17 cellular contexts compared by ENCODE assay signal in genomic region chr1:27124405-27124804, GRCh38. TPM values are rescaled to one million over a fixed set of nuclear protein-coding genes. Genes with fewer than 3 reads are reported as not detected.
DNase-seq lines count a peak whose midpoint lies in the region; ATAC-seq and TF ChIP-seq lines count a peak whose summit lies in the region.
"Had no signal": no experiment of that assay in that cellular context is flagged by ENCODE, and none has a peak within 500 bp of the region (broad histone marks: within the 10 kb centered on the region; RNA-seq: fewer than 3 reads in every experiment).

No MANE protein-coding gene starts in this region.

- H3K23ac ChIP-seq in neuronal stem cell (ENCODE audit: low read depth, low read length, poor library complexity), result no peak overlapping the region

- H3K4me3 Mint-ChIP-seq in WTC11, result no peak overlapping the region
- H3K4me3 Mint-ChIP-seq: B cell; CD4-positive, alpha-beta memory T cell had no signal

- H3K27me3 Mint-ChIP-seq in WTC11 (ENCODE audit: low read depth), result no peaks in the 10 kb centered on the region
- H3K27me3 Mint-ChIP-seq: B cell; CD4-positive, alpha-beta memory T cell had no signal

- POLR2A ChIA-PET in WTC11 (lab: Charles Lee), result no interaction called here

- H3K18ac ChIP-seq in neuronal stem cell (ENCODE audit: low read length), result no peak overlapping the region

- CTCF ChIA-PET in WTC11 (lab: Charles Lee), result interaction anchor here (1.2 to 1.3 kb wide), 3 partner anchors 12 to 271 kb away, joined by 3 to 7 read pairs (median 3); no protein-coding TSS in a partner anchor

- H4K91ac ChIP-seq in neuronal stem cell (ENCODE audit: low read depth, low read length, poor library complexity), result no peak overlapping the region

- no peak overlapping the region for H3K4ac ChIP-seq in neuronal stem cell (ENCODE audit: low read length)

- no peak overlapping the region for H3K14ac ChIP-seq in neuronal stem cell (ENCODE audit: low read length)

- 0 out of 2 replicates have a peak overlapping the region, but pooled peaks have one; percentile 22 for H3K27ac Mint-ChIP-seq in WTC11
- H3K27ac Mint-ChIP-seq: B cell had no signal

- no peaks in the 10 kb centered on the region for H3K9me3 ChIP-seq in colonic mucosa
- H3K9me3 ChIP-seq in neuronal stem cell (replicated peaks in 1 of 2; ENCODE audit: control insufficient read depth in 2 of 2, insufficient read depth in 1 of 2, low read depth in 1 of 2, low read length in 2 of 2), result no peaks in the 10 kb centered on the region
- no peaks in the 10 kb centered on the region for H3K9me3 ChIP-seq in transverse colon
- H3K9me3 ChIP-seq in body of pancreas, result no peaks in the 10 kb centered on the region

- H3K4me3 ChIP-seq in colonic mucosa (no peak overlapping the region), neuronal stem cell (ENCODE audit: low read length in 2 of 2) (no peak overlapping the region), transverse colon (no peak overlapping the region), body of pancreas (no peak overlapping the region)

- no peak overlapping the region for H4K8ac ChIP-seq in neuronal stem cell (ENCODE audit: low read depth, low read length)

- H3K4me2 ChIP-seq in neuronal stem cell (ENCODE audit: insufficient read depth, low read length, poor library complexity, severe bottlenecking), result no peak overlapping the region

- in situ Hi-C loops in transverse colon (cut with MboI; ENCODE audit: low pct_ligation_motif_present in 1 of 4, low pct_unique_long_range_greater_than_20kb in 1 of 4, low sequenced_read_pairs in 3 of 4), result loop anchor here in 1 of 4 donors (25.0 kb wide), 1 partner anchor 163 kb away; no protein-coding TSS in a partner anchor

- H2AFZ ChIP-seq in neuronal stem cell (ENCODE audit: low read length), result peak overlapping the region; percentile 9

- ATAC-seq in WTC11 (no peak), body of pancreas (no peak)

- peak overlapping the region; percentile 71 for H3K27ac ChIP-seq in colonic mucosa
- no peak overlapping the region for H3K27ac ChIP-seq in neuronal stem cell (replicated peaks; ENCODE audit: low read length)
- peak overlapping the region; percentile 75 to 88 (median 80) for H3K27ac ChIP-seq in transverse colon
- H3K27ac ChIP-seq in body of pancreas, result no peak overlapping the region

- H2BK12ac ChIP-seq in neuronal stem cell (ENCODE audit: low read length), result no peak overlapping the region

- H2AK5ac ChIP-seq in neuronal stem cell (ENCODE audit: low read depth, low read length), result peak overlapping the region; percentile 22

- no peaks in the 10 kb centered on the region for H3K36me3 Mint-ChIP-seq in WTC11

- no peak for TF ChIP-seq EP300 in transverse colon (IDR thresholded peaks at IDR 0.05; ENCODE audit: low read depth)

- H3K4me1 Mint-ChIP-seq in WTC11, result peaks cover 14% of the 10 kb centered on the region
- H3K4me1 Mint-ChIP-seq: B cell had no signal

- H3K9ac ChIP-seq in colonic mucosa (ENCODE audit: low read depth in 2 of 2, low read length in 2 of 2) (no peak overlapping the region), neuronal stem cell (ENCODE audit: low read depth, low read length, poor library complexity) (no peak overlapping the region)

- TF ChIP-seq CTCF in WTC11 (IDR thresholded peaks at IDR 0.05) (no peak), colonic mucosa (IDR thresholded peaks at IDR 0.05) (no peak), transverse colon (IDR thresholded peaks at IDR 0.05) (no peak), body of pancreas (IDR thresholded peaks at IDR 0.05) (no peak)

- WGBS in neuronal stem cell (ENCODE audit: extremely low coverage in 2 of 2, insufficient read length in 2 of 2, insufficient replicate concordance in 1 of 2), 2 donors, result no CpG with 5 or more reads among the region's 3 CpGs
- 99 to 100% methylated on average over 3 of the region's 3 CpGs for WGBS in transverse colon (ENCODE audit: low coverage in 1 of 2), 2 donors
- WGBS in body of pancreas, 2 donors, result 93 to 96% methylated on average over 3 of the region's 3 CpGs

- no peak for TF ChIP-seq POLR2A in transverse colon (IDR thresholded peaks at IDR 0.05)
- TF ChIP-seq POLR2A in body of pancreas (IDR thresholded peaks at IDR 0.05), result no peak

- intact Hi-C loops in colonic mucosa (cut with DNase I) (no loop called here), transverse colon (cut with DNase I; ENCODE audit: low total_unique reads) (no loop called here), body of pancreas (cut with DNase I) (no loop called here)

- H2BK15ac ChIP-seq in neuronal stem cell (ENCODE audit: low read length), result no peak overlapping the region

- DNase-seq in WTC11 (ENCODE audit: low spot score) (no peak), colonic mucosa (no peak), neuronal stem cell (ENCODE audit: low spot score) (no peak), transverse colon (no peak), SK-N-DZ (ENCODE audit: low spot score) (no peak), body of pancreas (no peak), LoVo (ENCODE audit: low spot score) (no peak)
- DNase-seq: Calu3; CD4-positive, alpha-beta memory T cell; DMS53; H7; NCI-H1417 treated with DMSO at 0.1 percent for 48 hours; NCI-H1930; NCI-H2171; NCI-H446; NCI-H69 had no signal

- H3K27me3 ChIP-seq in colonic mucosa, result no peaks in the 10 kb centered on the region
- H3K27me3 ChIP-seq in neuronal stem cell (ENCODE audit: control insufficient read depth in 3 of 3, insufficient read depth in 3 of 3, low read depth in 1 of 3, low read length in 3 of 3), result no peaks in the 10 kb centered on the region
- no peaks in the 10 kb centered on the region for H3K27me3 ChIP-seq in transverse colon
- H3K27me3 ChIP-seq in body of pancreas, result no peaks in the 10 kb centered on the region

- no peak overlapping the region for H2BK5ac ChIP-seq in neuronal stem cell (ENCODE audit: low read length)

- no peak overlapping the region for H2BK120ac ChIP-seq in neuronal stem cell (ENCODE audit: low read depth, low read length)

- no peaks in the 10 kb centered on the region for H3K4me1 ChIP-seq in colonic mucosa
- peaks cover 8 to 19% of the 10 kb centered on the region in 2 donors for H3K4me1 ChIP-seq in neuronal stem cell (ENCODE audit: control insufficient read depth in 2 of 2, insufficient read depth in 1 of 2, low read depth in 1 of 2, low read length in 2 of 2)
- H3K4me1 ChIP-seq in transverse colon, result peaks cover 28 to 55% (median 43%) of the 10 kb centered on the region in 4 donors
- H3K4me1 ChIP-seq in body of pancreas, result no peaks in the 10 kb centered on the region

- H3K9me3 Mint-ChIP-seq in WTC11, result no peaks in the 10 kb centered on the region
- H3K9me3 Mint-ChIP-seq: CD4-positive, alpha-beta memory T cell had no signal

- H3K36me3 ChIP-seq in colonic mucosa (no peaks in the 10 kb centered on the region), neuronal stem cell (replicated peaks in 1 of 2; ENCODE audit: control insufficient read depth in 2 of 2, insufficient read depth in 2 of 2, low read length in 2 of 2) (no peaks in the 10 kb centered on the region), transverse colon (no peaks in the 10 kb centered on the region), body of pancreas (replicated peaks in 1 of 2; ENCODE audit: insufficient read depth in 1 of 2, low read depth in 2 of 2) (no peaks in the 10 kb centered on the region)

- H3K79me1 ChIP-seq in neuronal stem cell (ENCODE audit: low read depth, low read length), result no peaks in the 10 kb centered on the region

TF ChIP-seq in WTC11, 78 proteins besides CTCF, POLR2A, EP300 and RAD21 (continues in another document):
- TF ChIP-seq USF2 (CRISPR knock-in tag; IDR thresholded peaks at IDR 0.05) (no peak), ZNF121 (CRISPR knock-in tag; IDR thresholded peaks at IDR 0.05) (no peak), ZNF281 (CRISPR knock-in tag; IDR thresholded peaks at IDR 0.05) (no peak)

RNA-seq across cellular contexts. Expression of gene SLC9A1, which starts 30.5 kb away (rescaled TPM):
- total RNA-seq in WTC11 (2021), result 22.0 to 25.1 TPM (median 22.5 TPM) in 3 replicates
- 10 to 100 TPM; 63.6 to 99.6 TPM for total RNA-seq in colonic mucosa
- 9.4 TPM for polyA plus RNA-seq in neuronal stem cell (2013, experiment 1 of 2)
- polyA plus RNA-seq in neuronal stem cell (2013, experiment 2 of 2), result 9.4 TPM
- 100 to 1,000 TPM in 2 of 4 donors, 10 to 100 TPM in 2; 17.9 to 140 (median 101) TPM for total RNA-seq in transverse colon
- 3.7 and 5.6 TPM in 2 replicates for polyA plus RNA-seq in SK-N-DZ (2014; cell fraction: cytosol; rRNA removed)
- polyA plus RNA-seq in SK-N-DZ (2014; cell fraction: nucleus; rRNA removed), result 2.2 and 5.6 TPM in 2 replicates
- total RNA-seq in body of pancreas, result 1 to 10 TPM; 6.9 to 7.8 TPM

Comparison
In these comparisons a context has a peak if more than half of its experiments do, and no peak if none do; other contexts are left out.
1. H3K27ac ChIP-seq: peak in colonic mucosa (single experiment) and transverse colon (4 of 4); none in neuronal stem cell (single experiment) and body of pancreas (0 of 4).